ENCODE assay signal across 1 cellular context in the genomic region with DNA sequence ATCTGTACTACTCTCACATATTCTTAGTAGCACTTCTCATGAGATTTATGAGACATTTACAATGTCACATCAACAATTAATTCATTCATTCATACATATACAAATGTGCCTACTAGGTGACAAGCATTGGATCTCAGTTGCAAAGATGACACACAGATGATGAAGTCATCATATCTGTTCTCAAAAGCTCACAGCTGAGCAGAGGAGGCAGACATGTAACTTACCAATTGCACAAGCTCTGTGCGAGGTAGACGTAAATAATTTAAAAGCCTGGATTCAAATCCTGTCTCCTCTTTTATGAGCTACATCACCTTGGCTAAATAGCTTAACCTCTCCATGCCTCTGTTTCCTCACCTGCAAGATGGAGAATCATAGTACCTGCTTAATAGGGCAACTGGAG.
TF ChIP-seq lines count a peak whose summit lies in the region.

No MANE protein-coding gene starts in this region.

TF ChIP-seq in HEK293, 187 proteins besides CTCF, POLR2A, EP300 and RAD21 (continued from another document):
- TF ChIP-seq, protein P1, sequence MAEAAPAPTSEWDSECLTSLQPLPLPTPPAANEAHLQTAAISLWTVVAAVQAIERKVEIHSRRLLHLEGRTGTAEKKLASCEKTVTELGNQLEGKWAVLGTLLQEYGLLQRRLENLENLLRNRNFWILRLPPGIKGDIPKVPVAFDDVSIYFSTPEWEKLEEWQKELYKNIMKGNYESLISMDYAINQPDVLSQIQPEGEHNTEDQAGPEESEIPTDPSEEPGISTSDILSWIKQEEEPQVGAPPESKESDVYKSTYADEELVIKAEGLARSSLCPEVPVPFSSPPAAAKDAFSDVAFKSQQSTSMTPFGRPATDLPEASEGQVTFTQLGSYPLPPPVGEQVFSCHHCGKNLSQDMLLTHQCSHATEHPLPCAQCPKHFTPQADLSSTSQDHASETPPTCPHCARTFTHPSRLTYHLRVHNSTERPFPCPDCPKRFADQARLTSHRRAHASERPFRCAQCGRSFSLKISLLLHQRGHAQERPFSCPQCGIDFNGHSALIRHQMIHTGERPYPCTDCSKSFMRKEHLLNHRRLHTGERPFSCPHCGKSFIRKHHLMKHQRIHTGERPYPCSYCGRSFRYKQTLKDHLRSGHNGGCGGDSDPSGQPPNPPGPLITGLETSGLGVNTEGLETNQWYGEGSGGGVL (tag by site-specific recombination; IDR thresholded peaks at IDR 0.05): no peak
- TF ChIP-seq, protein P2, sequence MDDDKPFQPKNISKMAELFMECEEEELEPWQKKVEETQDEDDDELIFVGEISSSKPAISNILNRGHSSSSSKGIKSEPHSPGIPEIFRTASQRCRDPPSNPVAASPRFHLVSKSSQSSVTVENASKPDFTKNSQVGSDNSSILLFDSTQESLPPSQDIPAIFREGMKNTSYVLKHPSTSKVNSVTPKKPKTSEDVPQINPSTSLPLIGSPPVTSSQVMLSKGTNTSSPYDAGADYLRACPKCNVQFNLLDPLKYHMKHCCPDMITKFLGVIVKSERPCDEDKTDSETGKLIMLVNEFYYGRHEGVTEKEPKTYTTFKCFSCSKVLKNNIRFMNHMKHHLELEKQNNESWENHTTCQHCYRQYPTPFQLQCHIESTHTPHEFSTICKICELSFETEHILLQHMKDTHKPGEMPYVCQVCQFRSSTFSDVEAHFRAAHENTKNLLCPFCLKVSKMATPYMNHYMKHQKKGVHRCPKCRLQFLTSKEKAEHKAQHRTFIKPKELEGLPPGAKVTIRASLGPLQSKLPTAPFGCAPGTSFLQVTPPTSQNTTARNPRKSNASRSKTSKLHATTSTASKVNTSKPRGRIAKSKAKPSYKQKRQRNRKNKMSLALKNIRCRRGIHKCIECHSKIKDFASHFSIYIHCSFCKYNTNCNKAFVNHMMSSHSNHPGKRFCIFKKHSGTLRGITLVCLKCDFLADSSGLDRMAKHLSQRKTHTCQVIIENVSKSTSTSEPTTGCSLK (tag by site-specific recombination; IDR thresholded peaks at IDR 0.05): no peak
- TF ChIP-seq ZNF24 (tag by site-specific recombination; IDR thresholded peaks at IDR 0.05) (peak; percentile 54; the same call in 1 of the 2 replicates), WT1 (tag by site-specific recombination; IDR thresholded peaks at IDR 0.05) (no peak)
